In the genomic region with DNA sequence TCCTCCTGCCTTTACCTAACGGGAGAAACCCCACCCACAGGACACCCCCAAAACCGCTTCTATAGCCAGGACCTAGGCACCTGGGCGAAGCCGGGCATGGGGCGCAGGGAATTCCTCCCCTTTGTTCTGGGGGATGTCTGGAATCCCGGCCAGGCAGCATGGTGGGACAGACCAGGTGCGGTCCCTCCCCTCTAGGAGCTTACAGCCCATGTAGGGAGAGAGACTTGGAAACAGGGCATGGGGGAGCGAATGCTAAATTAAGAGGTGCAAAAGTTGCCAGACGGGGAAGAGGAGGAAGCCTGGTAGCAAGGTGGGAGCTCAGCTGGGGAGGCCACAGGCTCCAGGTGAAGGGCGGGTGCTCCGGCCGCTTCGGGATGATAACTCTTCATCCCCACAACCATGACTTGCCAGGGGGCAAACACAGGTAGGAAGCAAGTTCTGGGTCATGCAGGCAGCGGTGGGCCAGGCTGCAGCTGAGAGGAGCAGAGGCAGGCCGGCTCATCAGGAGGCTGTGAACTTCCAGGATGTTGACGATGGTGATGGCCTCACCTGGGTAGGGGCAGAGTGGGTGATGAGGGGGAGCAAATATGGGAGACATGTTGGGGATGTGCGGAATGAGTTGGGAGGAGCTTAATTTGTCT, we compare ENCODE assay signal across 1 cellular context.
TF ChIP-seq lines count a peak whose summit lies in the region.

No MANE protein-coding gene starts in this region.

TF ChIP-seq in HepG2, 621 proteins besides CTCF, POLR2A, EP300 and RAD21 (continued from another document and continues in another):
- TF ChIP-seq, protein P1, sequence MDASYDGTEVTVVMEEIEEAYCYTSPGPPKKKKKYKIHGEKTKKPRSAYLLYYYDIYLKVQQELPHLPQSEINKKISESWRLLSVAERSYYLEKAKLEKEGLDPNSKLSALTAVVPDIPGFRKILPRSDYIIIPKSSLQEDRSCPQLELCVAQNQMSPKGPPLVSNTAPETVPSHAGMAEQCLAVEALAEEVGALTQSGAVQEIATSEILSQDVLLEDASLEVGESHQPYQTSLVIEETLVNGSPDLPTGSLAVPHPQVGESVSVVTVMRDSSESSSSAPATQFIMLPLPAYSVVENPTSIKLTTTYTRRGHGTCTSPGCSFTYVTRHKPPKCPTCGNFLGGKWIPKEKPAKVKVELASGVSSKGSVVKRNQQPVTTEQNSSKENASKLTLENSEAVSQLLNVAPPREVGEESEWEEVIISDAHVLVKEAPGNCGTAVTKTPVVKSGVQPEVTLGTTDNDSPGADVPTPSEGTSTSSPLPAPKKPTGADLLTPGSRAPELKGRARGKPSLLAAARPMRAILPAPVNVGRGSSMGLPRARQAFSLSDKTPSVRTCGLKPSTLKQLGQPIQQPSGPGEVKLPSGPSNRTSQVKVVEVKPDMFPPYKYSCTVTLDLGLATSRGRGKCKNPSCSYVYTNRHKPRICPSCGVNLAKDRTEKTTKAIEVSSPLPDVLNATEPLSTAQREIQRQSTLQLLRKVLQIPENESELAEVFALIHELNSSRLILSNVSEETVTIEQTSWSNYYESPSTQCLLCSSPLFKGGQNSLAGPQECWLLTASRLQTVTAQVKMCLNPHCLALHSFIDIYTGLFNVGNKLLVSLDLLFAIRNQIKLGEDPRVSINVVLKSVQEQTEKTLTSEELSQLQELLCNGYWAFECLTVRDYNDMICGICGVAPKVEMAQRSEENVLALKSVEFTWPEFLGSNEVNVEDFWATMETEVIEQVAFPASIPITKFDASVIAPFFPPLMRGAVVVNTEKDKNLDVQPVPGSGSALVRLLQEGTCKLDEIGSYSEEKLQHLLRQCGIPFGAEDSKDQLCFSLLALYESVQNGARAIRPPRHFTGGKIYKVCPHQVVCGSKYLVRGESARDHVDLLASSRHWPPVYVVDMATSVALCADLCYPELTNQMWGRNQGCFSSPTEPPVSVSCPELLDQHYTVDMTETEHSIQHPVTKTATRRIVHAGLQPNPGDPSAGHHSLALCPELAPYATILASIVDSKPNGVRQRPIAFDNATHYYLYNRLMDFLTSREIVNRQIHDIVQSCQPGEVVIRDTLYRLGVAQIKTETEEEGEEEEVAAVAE (CRISPR knock-in tag; IDR thresholded peaks at IDR 0.05; ENCODE audit: borderline replicate concordance): no peak
- no peak for TF ChIP-seq SOX6 (IDR thresholded peaks at IDR 0.05)
- TF ChIP-seq SOX6 (CRISPR knock-in tag; IDR thresholded peaks at IDR 0.05): 0 out of 2 replicates have a peak, but pooled peaks have one; percentile 14
- TF ChIP-seq MYNN (CRISPR knock-in tag; IDR thresholded peaks at IDR 0.05; ENCODE audit: low read depth): no peak
- TF ChIP-seq SYNCRIP (IDR thresholded peaks at IDR 0.05; ENCODE audit: insufficient read depth, low read depth, low read length): no peak
- TF ChIP-seq, protein P2, sequence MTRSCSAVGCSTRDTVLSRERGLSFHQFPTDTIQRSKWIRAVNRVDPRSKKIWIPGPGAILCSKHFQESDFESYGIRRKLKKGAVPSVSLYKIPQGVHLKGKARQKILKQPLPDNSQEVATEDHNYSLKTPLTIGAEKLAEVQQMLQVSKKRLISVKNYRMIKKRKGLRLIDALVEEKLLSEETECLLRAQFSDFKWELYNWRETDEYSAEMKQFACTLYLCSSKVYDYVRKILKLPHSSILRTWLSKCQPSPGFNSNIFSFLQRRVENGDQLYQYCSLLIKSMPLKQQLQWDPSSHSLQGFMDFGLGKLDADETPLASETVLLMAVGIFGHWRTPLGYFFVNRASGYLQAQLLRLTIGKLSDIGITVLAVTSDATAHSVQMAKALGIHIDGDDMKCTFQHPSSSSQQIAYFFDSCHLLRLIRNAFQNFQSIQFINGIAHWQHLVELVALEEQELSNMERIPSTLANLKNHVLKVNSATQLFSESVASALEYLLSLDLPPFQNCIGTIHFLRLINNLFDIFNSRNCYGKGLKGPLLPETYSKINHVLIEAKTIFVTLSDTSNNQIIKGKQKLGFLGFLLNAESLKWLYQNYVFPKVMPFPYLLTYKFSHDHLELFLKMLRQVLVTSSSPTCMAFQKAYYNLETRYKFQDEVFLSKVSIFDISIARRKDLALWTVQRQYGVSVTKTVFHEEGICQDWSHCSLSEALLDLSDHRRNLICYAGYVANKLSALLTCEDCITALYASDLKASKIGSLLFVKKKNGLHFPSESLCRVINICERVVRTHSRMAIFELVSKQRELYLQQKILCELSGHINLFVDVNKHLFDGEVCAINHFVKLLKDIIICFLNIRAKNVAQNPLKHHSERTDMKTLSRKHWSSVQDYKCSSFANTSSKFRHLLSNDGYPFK (CRISPR knock-in tag; IDR thresholded peaks at IDR 0.05; ENCODE audit: borderline replicate concordance): 0 out of 2 replicates have a peak, but pooled peaks have one; percentile 48
- TF ChIP-seq AKAP8 (CRISPR knock-in tag; IDR thresholded peaks at IDR 0.05): peak; percentile 1; the same call in 1 of the 2 replicates
- 0 out of 2 replicates have a peak, but pooled peaks have one; percentile 26 for TF ChIP-seq HNRNPL (IDR thresholded peaks at IDR 0.05; ENCODE audit: low read depth, low read length)
- TF ChIP-seq NAIF1 (CRISPR knock-in tag; IDR thresholded peaks at IDR 0.05; ENCODE audit: borderline replicate concordance): 0 out of 2 replicates have a peak, but pooled peaks have one; percentile 2
- TF ChIP-seq MXD1 (CRISPR knock-in tag; IDR thresholded peaks at IDR 0.05): peak; percentile 53; the same call in 1 of the 2 replicates
- no peak for TF ChIP-seq ZNF138 (CRISPR knock-in tag; IDR thresholded peaks at IDR 0.05; ENCODE audit: low read depth)
- TF ChIP-seq ZNF350 (CRISPR knock-in tag; IDR thresholded peaks at IDR 0.05; ENCODE audit: borderline replicate concordance, low read depth): peak; percentile 66; the same call in 1 of the 2 replicates
- TF ChIP-seq ZEB1 (IDR thresholded peaks at IDR 0.05; ENCODE audit: insufficient replicate concordance, low read depth): peak; percentile 67
- TF ChIP-seq TFDP2 (CRISPR knock-in tag; IDR thresholded peaks at IDR 0.05): peak; percentile 1; the same call in 1 of the 2 replicates
- 0 out of 2 replicates have a peak, but pooled peaks have one; percentile 21 for TF ChIP-seq GPN1 (CRISPR knock-in tag; IDR thresholded peaks at IDR 0.05; ENCODE audit: borderline replicate concordance)
- TF ChIP-seq TCF12 (IDR thresholded peaks at IDR 0.05): no peak
- TF ChIP-seq TCF12 (CRISPR knock-in tag; IDR thresholded peaks at IDR 0.05): 0 out of 2 replicates have a peak, but pooled peaks have one; percentile 13
- TF ChIP-seq, protein P3, sequence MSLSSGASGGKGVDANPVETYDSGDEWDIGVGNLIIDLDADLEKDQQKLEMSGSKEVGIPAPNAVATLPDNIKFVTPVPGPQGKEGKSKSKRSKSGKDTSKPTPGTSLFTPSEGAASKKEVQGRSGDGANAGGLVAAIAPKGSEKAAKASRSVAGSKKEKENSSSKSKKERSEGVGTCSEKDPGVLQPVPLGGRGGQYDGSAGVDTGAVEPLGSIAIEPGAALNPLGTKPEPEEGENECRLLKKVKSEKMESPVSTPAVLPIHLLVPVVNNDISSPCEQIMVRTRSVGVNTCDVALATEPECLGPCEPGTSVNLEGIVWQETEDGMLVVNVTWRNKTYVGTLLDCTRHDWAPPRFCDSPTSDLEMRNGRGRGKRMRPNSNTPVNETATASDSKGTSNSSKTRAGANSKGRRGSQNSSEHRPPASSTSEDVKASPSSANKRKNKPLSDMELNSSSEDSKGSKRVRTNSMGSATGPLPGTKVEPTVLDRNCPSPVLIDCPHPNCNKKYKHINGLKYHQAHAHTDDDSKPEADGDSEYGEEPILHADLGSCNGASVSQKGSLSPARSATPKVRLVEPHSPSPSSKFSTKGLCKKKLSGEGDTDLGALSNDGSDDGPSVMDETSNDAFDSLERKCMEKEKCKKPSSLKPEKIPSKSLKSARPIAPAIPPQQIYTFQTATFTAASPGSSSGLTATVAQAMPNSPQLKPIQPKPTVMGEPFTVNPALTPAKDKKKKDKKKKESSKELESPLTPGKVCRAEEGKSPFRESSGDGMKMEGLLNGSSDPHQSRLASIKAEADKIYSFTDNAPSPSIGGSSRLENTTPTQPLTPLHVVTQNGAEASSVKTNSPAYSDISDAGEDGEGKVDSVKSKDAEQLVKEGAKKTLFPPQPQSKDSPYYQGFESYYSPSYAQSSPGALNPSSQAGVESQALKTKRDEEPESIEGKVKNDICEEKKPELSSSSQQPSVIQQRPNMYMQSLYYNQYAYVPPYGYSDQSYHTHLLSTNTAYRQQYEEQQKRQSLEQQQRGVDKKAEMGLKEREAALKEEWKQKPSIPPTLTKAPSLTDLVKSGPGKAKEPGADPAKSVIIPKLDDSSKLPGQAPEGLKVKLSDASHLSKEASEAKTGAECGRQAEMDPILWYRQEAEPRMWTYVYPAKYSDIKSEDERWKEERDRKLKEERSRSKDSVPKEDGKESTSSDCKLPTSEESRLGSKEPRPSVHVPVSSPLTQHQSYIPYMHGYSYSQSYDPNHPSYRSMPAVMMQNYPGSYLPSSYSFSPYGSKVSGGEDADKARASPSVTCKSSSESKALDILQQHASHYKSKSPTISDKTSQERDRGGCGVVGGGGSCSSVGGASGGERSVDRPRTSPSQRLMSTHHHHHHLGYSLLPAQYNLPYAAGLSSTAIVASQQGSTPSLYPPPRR (CRISPR knock-in tag; IDR thresholded peaks at IDR 0.05; ENCODE audit: borderline replicate concordance): no peak
- TF ChIP-seq, protein P4, sequence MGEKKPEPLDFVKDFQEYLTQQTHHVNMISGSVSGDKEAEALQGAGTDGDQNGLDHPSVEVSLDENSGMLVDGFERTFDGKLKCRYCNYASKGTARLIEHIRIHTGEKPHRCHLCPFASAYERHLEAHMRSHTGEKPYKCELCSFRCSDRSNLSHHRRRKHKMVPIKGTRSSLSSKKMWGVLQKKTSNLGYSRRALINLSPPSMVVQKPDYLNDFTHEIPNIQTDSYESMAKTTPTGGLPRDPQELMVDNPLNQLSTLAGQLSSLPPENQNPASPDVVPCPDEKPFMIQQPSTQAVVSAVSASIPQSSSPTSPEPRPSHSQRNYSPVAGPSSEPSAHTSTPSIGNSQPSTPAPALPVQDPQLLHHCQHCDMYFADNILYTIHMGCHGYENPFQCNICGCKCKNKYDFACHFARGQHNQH (CRISPR knock-in tag; IDR thresholded peaks at IDR 0.05): peak; percentile 28; the same call in 1 of the 2 replicates
- TF ChIP-seq, protein P5, sequence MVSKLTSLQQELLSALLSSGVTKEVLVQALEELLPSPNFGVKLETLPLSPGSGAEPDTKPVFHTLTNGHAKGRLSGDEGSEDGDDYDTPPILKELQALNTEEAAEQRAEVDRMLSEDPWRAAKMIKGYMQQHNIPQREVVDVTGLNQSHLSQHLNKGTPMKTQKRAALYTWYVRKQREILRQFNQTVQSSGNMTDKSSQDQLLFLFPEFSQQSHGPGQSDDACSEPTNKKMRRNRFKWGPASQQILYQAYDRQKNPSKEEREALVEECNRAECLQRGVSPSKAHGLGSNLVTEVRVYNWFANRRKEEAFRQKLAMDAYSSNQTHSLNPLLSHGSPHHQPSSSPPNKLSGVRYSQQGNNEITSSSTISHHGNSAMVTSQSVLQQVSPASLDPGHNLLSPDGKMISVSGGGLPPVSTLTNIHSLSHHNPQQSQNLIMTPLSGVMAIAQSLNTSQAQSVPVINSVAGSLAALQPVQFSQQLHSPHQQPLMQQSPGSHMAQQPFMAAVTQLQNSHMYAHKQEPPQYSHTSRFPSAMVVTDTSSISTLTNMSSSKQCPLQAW (CRISPR knock-in tag; IDR thresholded peaks at IDR 0.05): peak; percentile 82
- 0 out of 2 replicates have a peak, but pooled peaks have one; percentile 59 for TF ChIP-seq ZNF441 (CRISPR knock-in tag; IDR thresholded peaks at IDR 0.05; ENCODE audit: borderline replicate concordance)
- TF ChIP-seq ZNF501 (CRISPR knock-in tag; IDR thresholded peaks at IDR 0.05): peak; percentile 29
- TF ChIP-seq PCBP1 (IDR thresholded peaks at IDR 0.05; ENCODE audit: borderline replicate concordance, low read depth, low read length): 0 out of 2 replicates have a peak, but pooled peaks have one; percentile 46
- TF ChIP-seq ZNF724P (CRISPR knock-in tag; IDR thresholded peaks at IDR 0.05; ENCODE audit: borderline replicate concordance): peak; percentile 49; the same call in 1 of the 2 replicates
- 0 out of 2 replicates have a peak, but pooled peaks have one; percentile 29 for TF ChIP-seq AHR (CRISPR knock-in tag; IDR thresholded peaks at IDR 0.05)
- TF ChIP-seq ZNF572 (CRISPR knock-in tag; IDR thresholded peaks at IDR 0.05): peak; percentile 80; the same call in 1 of the 2 replicates
- peak; percentile 6; the same call in 1 of the 2 replicates for TF ChIP-seq ZMYM3 (CRISPR knock-in tag; IDR thresholded peaks at IDR 0.05)
- TF ChIP-seq, protein P6, sequence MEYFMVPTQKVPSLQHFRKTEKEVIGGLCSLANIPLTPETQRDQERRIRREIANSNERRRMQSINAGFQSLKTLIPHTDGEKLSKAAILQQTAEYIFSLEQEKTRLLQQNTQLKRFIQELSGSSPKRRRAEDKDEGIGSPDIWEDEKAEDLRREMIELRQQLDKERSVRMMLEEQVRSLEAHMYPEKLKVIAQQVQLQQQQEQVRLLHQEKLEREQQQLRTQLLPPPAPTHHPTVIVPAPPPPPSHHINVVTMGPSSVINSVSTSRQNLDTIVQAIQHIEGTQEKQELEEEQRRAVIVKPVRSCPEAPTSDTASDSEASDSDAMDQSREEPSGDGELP (IDR thresholded peaks at IDR 0.05; ENCODE audit: borderline replicate concordance, low read depth): peak; percentile 35; the same call in 1 of the 2 replicates
- TF ChIP-seq MAX (IDR thresholded peaks at IDR 0.05): peak; percentile 18; the same call in 1 of the 2 replicates
- 0 out of 2 replicates have a peak, but pooled peaks have one; percentile 35 for TF ChIP-seq KDM5B (CRISPR knock-in tag; IDR thresholded peaks at IDR 0.05; ENCODE audit: borderline replicate concordance)
- TF ChIP-seq ZSCAN21 (CRISPR knock-in tag; IDR thresholded peaks at IDR 0.05; ENCODE audit: borderline replicate concordance): peak; percentile 20; the same call in 1 of the 2 replicates
